In genomic region chr9:136693490-136694162, GRCh38 we compare ENCODE assay signal across 10 cellular contexts. TPM values are rescaled to one million over a fixed set of nuclear protein-coding genes. Genes with fewer than 3 reads are reported as not detected.
A peak's percentile ranks its signal among the peaks of the same experiment; 100 is the strongest.
DNase-seq lines count a peak whose midpoint lies in the region; ATAC-seq and TF ChIP-seq lines count a peak whose summit lies in the region.
"Had no signal": no experiment of that assay in that cellular context is flagged by ENCODE, and none has a peak within 500 bp of the region (broad histone marks: within the 10 kb centered on the region; RNA-seq: fewer than 3 reads in every experiment).

No MANE protein-coding gene starts in this region.

- H3K9ac ChIP-seq in KMS-11 = no peak overlapping the region
- no peak overlapping the region for H3K9ac ChIP-seq in mammary epithelial cell (ENCODE audit: insufficient read depth, low read length)

- H3K79me2 ChIP-seq in KMS-11 (ENCODE audit: insufficient read depth, low read depth) (no peaks in the 10 kb centered on the region), mammary epithelial cell (ENCODE audit: insufficient read depth, low read length) (no peaks in the 10 kb centered on the region)

- no peaks in the 10 kb centered on the region for H3K9me3 ChIP-seq in mammary epithelial cell (replicated peaks; ENCODE audit: insufficient read depth, low read length)

- no peak overlapping the region for H2AFZ ChIP-seq in KMS-11 (ENCODE audit: low read depth)
- H2AFZ ChIP-seq in mammary epithelial cell (ENCODE audit: low read depth, low read length) = no peak overlapping the region

- BruUV-seq in mammary epithelial cell (replicated peaks; lab: Mats Ljungman, UMichigan) = no TSS peak

- no peaks in the 10 kb centered on the region for H3K36me3 Mint-ChIP-seq in nephron (ENCODE audit: low read depth)

- H4K20me1 ChIP-seq in KMS-11 (ENCODE audit: insufficient read depth) (no peaks in the 10 kb centered on the region), mammary epithelial cell (ENCODE audit: insufficient read depth, low read length) (no peaks in the 10 kb centered on the region)

- H3K27ac ChIP-seq in KMS-11 = peak overlapping the region; percentile 95
- peak overlapping the region; percentile 9 for H3K27ac ChIP-seq in mammary epithelial cell (ENCODE audit: insufficient read depth, low read depth, low read length)

- no peak overlapping the region for H3K4me3 ChIP-seq in KMS-11 (IDR thresholded peaks at IDR 0.05; ENCODE audit: insufficient read depth, low read depth, low read length)
- no peak overlapping the region for H3K4me3 ChIP-seq in mammary epithelial cell (replicated peaks in 1 of 3; ENCODE audit: insufficient read depth in 1 of 3, low read depth in 2 of 3, low read length in 3 of 3)

- TF ChIP-seq CTCF in KMS-11 (conservative IDR thresholded peaks at IDR 0.05; ENCODE audit: low read depth, low read length) (no peak), mammary epithelial cell (conservative IDR thresholded peaks at IDR 0.05 in 1 of 2, IDR thresholded peaks at IDR 0.05 in 1 of 2; ENCODE audit: extremely low read depth in 1 of 2, insufficient read depth in 1 of 2, low read depth in 1 of 2, low read length in 2 of 2) (no peak), nephron (IDR thresholded peaks at IDR 0.05; ENCODE audit: unreplicated experiment in 3 of 3) (no peak)

- peaks cover 12% of the 10 kb centered on the region for H3K4me1 Mint-ChIP-seq in nephron

- WGBS in mammary epithelial cell (ENCODE audit: low coverage, missing lambda C conversion rate) = 26% methylated on average over 11 of the region's 15 CpGs

- in situ Hi-C loops in mammary epithelial cell (cut with MboI; ENCODE audit: low sequenced_read_pairs in 2 of 2) = no loop called here

- dilution Hi-C loops in mammary epithelial cell (cut with HindIII; ENCODE audit: low sequenced_read_pairs) = no loop called here

- H3K27ac Mint-ChIP-seq in nephron = peak overlapping the region in 2 of 3 experiments; percentile 19 to 72

- no peaks in the 10 kb centered on the region for H3K9me3 Mint-ChIP-seq in nephron

- H3K27me3 Mint-ChIP-seq in nephron (ENCODE audit: low read depth) = peaks cover 18% of the 10 kb centered on the region

- no peak overlapping the region for H3K4me3 Mint-ChIP-seq in nephron

- DNase-seq in EL (peak; percentile 51), mammary epithelial cell (peak; percentile 88), NCI-H1092 treated with DMSO at 0.1 percent for 48 hours (lab: John Stamatoyannopoulos, UW) (no peak)
- DNase-seq in NK-92 treated with Interleukin-12 subunit alpha and Interleukin-12 subunit beta, amount 100 ng/mL, for 24 hours (lab: John Stamatoyannopoulos, UW) = no peak
- DNase-seq: effector memory CD4-positive, alpha-beta T cell; NCI-H526 treated with DMSO at 0.1 percent for 48 hours had no signal

- no peaks in the 10 kb centered on the region for H3K27me3 ChIP-seq in KMS-11 (ENCODE audit: insufficient read depth, low read depth)
- no peaks in the 10 kb centered on the region for H3K27me3 ChIP-seq in mammary epithelial cell (ENCODE audit: insufficient read depth, low read length)

- H3K4me2 ChIP-seq in KMS-11 (peak overlapping the region; percentile 29; the same call in 1 of the 2 replicates), mammary epithelial cell (ENCODE audit: insufficient read depth, low read depth, low read length) (peak overlapping the region; percentile 57)

- H3K36me3 ChIP-seq in KMS-11 (ENCODE audit: insufficient read depth) = no peaks in the 10 kb centered on the region
- no peaks in the 10 kb centered on the region for H3K36me3 ChIP-seq in mammary epithelial cell (ENCODE audit: insufficient read depth, low read length)

- intact Hi-C loops in mammary epithelial cell (cut with micrococcal nuclease) = loop anchor here (2.0 to 5.0 kb wide), 4 partner anchors 34 to 209 kb away; no protein-coding TSS in a partner anchor

- H3K4me1 ChIP-seq in KMS-11 (ENCODE audit: low read depth, poor library complexity, severe bottlenecking) = peaks cover 64% of the 10 kb centered on the region
- H3K4me1 ChIP-seq in mammary epithelial cell (ENCODE audit: insufficient read depth, low read length) = peaks cover 41% of the 10 kb centered on the region

- ATAC-seq in GM19324 (IDR thresholded peaks at IDR 0.05; ENCODE audit: low FRiP score, unreplicated experiment) (no peak), HG02885 (IDR thresholded peaks at IDR 0.05; ENCODE audit: poor library complexity, unreplicated experiment) (no peak)

- CTCF ChIA-PET in mammary epithelial cell (lab: Charles Lee; ENCODE audit: low non-redundant PET) = interaction anchor here (0.6 kb wide), 1 partner anchor 495 kb away, joined by 4 read pairs; the partner anchor contains the start of genes ANAPC2 and SSNA1

RNA-seq across cellular contexts. Expression of gene AGPAT2, which starts 6.4 kb away (rescaled TPM):
- total RNA-seq in mammary epithelial cell = 10 to 100 TPM; 37.3 to 49.6 TPM
- polyA plus RNA-seq in mammary epithelial cell = 42.3 TPM
- polyA minus RNA-seq in mammary epithelial cell = 74.1 TPM

RNA-seq across cellular contexts. Expression of gene DIPK1B, which starts 18.7 kb away (rescaled TPM):
- total RNA-seq in mammary epithelial cell = under 1 TPM; 0.35 to 0.50 TPM
- polyA plus RNA-seq in mammary epithelial cell = 0.33 TPM
- polyA minus RNA-seq in mammary epithelial cell = not detected

RNA-seq across cellular contexts. Expression of gene EGFL7, which starts 30.9 kb away (rescaled TPM):
- total RNA-seq in mammary epithelial cell = 1 to 10 TPM; 2.8 to 8.2 TPM
- 8.7 TPM for polyA plus RNA-seq in mammary epithelial cell
- 1.9 TPM for polyA minus RNA-seq in mammary epithelial cell

RNA-seq across cellular contexts. Expression of gene LCN10, which starts 49.1 kb away (rescaled TPM):
- total RNA-seq in mammary epithelial cell = not detected
- not detected for polyA plus RNA-seq in mammary epithelial cell
- polyA minus RNA-seq in mammary epithelial cell = not detected

RNA-seq across cellular contexts. Expression of gene LCN6, which starts 54.7 kb away (rescaled TPM):
- not detected for total RNA-seq in mammary epithelial cell
- not detected for polyA plus RNA-seq in mammary epithelial cell
- polyA minus RNA-seq in mammary epithelial cell = not detected

Comparison
In these comparisons a context has a peak if more than half of its experiments do, and no peak if none do; other contexts are left out.
1. DNase-seq: peak in EL (single experiment) and mammary epithelial cell (single experiment); none in NK-92 treated with Interleukin-12 subunit alpha and Interleukin-12 subunit beta, amount 100 ng/mL, for 24 hours (single experiment) and NCI-H1092 treated with DMSO at 0.1 percent for 48 hours (single experiment).